8 cellular contexts compared by ENCODE assay signal in the genomic region with DNA sequence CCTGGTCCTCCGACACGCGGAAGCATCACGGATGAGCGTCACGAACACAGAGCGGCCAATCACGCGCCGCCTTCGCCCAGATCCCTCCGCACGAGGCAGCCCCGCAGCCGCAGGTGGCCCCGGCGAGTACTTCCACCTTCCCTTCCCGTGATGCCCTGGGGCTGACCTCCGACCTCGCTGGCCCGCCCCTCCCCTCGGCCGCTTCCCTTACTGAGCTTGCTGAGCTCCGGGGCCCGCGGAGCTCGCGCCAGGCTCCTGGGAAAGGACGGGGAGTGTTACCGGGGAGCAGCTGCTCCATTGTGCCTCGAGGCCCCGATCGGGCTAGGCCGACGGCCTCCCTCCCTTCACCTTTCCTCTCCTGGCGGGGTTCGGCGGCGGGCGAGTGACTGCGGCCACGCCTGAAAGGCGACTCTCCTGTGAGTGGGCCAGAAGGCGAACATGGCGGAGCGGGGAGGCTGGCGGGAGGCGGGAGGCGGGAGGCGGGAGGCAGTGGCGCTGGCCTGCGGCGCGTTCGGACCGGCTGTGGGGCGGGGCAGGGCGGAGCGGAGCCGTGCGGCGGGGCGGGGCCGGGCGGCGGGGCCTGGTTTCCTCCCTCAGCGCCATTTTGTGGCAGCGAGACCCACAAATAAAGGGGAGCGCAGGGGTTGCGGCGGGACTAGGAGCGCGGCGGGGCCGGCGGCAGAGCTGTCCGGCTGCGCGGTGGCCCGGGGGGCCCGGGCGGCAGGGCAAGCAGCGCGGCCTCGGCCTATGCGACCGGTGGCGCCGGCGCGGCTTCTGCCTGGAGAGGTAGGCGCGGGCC. TPM values are rescaled to one million over a fixed set of nuclear protein-coding genes. Genes with fewer than 3 reads are reported as not detected.
A peak's percentile ranks its signal among the peaks of the same experiment; 100 is the strongest.
DNase-seq lines count a peak whose midpoint lies in the region; ATAC-seq and TF ChIP-seq lines count a peak whose summit lies in the region.

Gene WTAP (plus strand): TSS at position 589 of the 799 bp plus-strand sequence. CDS start 8,760 bp downstream, outside the sequence.

- H3K4me3 ChIP-seq in BLaER1 treated with 17β-estradiol and CSF1 and Interleukin-3, amounts not matched to agents 10 nM and 100 nM = peak within 1 kb of the TSS; percentile 90 to 99 (median 94)
- H3K4me3 ChIP-seq in coronary artery = peak within 1 kb of the TSS; percentile 95

- H3K9me3 Mint-ChIP-seq in activated CD4-positive, alpha-beta T cell treated with anti-CD3 and anti-CD28 coated beads, Interleukin-2, amount 10 ng/mL, durations not matched to agents 24 days and 14 days = peaks cover 5% of the 10 kb centered on the region

- peaks cover 39 to 53% (median 45%) of the 10 kb centered on the region in 11 experiments for H4K20me1 ChIP-seq in BLaER1 treated with 17β-estradiol and CSF1 and Interleukin-3, amounts not matched to agents 10 nM and 100 nM

- H3K4me2 ChIP-seq in BLaER1 treated with 17β-estradiol and CSF1 and Interleukin-3, amounts not matched to agents 10 nM and 100 nM = peak within 1 kb of the TSS; percentile 86 to 97 (median 93)

- H3K9ac ChIP-seq in BLaER1 treated with 17β-estradiol and CSF1 and Interleukin-3, amounts not matched to agents 10 nM and 100 nM = peak within 1 kb of the TSS; percentile 98 to 100 (median 100)

- H3K4me1 Mint-ChIP-seq in activated CD4-positive, alpha-beta T cell treated with anti-CD3 and anti-CD28 coated beads, Interleukin-2, amount 10 ng/mL, durations not matched to agents 24 days and 14 days = peaks cover 34% of the 10 kb centered on the region

- H3K36me3 ChIP-seq in BLaER1 treated with 17β-estradiol and CSF1 and Interleukin-3, amounts not matched to agents 10 nM and 100 nM = peaks cover 23 to 55% (median 48%) of the 10 kb centered on the region in 11 experiments; a peak in 21 of 22 replicates

- peak within 1 kb of the TSS; percentile 96 for H3K4me3 Mint-ChIP-seq in activated CD4-positive, alpha-beta T cell treated with anti-CD3 and anti-CD28 coated beads, Interleukin-2, amount 10 ng/mL, durations not matched to agents 24 days and 14 days

- H3K9me3 ChIP-seq in BLaER1 treated with 17β-estradiol and CSF1 and Interleukin-3, amounts not matched to agents 10 nM and 100 nM (replicated peaks in 1 of 11) = peaks cover 5 to 14% (median 11%) of the 10 kb centered on the region in 11 experiments; a peak in 17 of 22 replicates

- H3K27ac Mint-ChIP-seq in activated CD4-positive, alpha-beta T cell treated with anti-CD3 and anti-CD28 coated beads, Interleukin-2, amount 10 ng/mL, durations not matched to agents 24 days and 14 days = peak within 1 kb of the TSS; percentile 98

- no peak for TF ChIP-seq CTCF in coronary artery (IDR thresholded peaks at IDR 0.05)

- peak within 1 kb of the TSS; percentile 98 to 100 (median 99) for H3K27ac ChIP-seq in BLaER1 treated with 17β-estradiol and CSF1 and Interleukin-3, amounts not matched to agents 10 nM and 100 nM
- peak within 1 kb of the TSS; percentile 98 to 99 for H3K27ac ChIP-seq in coronary artery

- ATAC-seq in GM19328 (IDR thresholded peaks at IDR 0.05; ENCODE audit: unreplicated experiment) = peak; percentile 64
- peak; percentile 53 for ATAC-seq in HG03469 (IDR thresholded peaks at IDR 0.05; ENCODE audit: unreplicated experiment)

- peaks cover 23 to 55% (median 40%) of the 10 kb centered on the region in 10 experiments for H3K4me1 ChIP-seq in BLaER1 treated with 17β-estradiol and CSF1 and Interleukin-3, amounts not matched to agents 10 nM and 100 nM

- intact Hi-C loops in activated CD4-positive, alpha-beta T cell treated with anti-CD3 and anti-CD28 coated beads, Interleukin-2, amount 10 ng/mL, durations not matched to agents 24 days and 14 days (cut with micrococcal nuclease) = loop anchor here (1.0 to 5.0 kb wide), 6 partner anchors 34 to 685 kb away; partner anchors contain the start of genes ACAT2, SOD2, TAGAP and TCP1

- H3K36me3 Mint-ChIP-seq in activated CD4-positive, alpha-beta T cell treated with anti-CD3 and anti-CD28 coated beads, Interleukin-2, amount 10 ng/mL, durations not matched to agents 24 days and 14 days (ENCODE audit: low read depth) = peaks cover 55% of the 10 kb centered on the region

- DNase-seq in NCI-H526 (lab: John Stamatoyannopoulos, UW) (peak; percentile 92 to 97), coronary artery (ENCODE audit: low spot score) (peak; percentile 96), left kidney (ENCODE audit: low read depth, low spot score) (peak; percentile 99)
- DNase-seq in activated CD4-positive, alpha-beta T cell treated with anti-CD3 and anti-CD28 coated beads, Interleukin-2, amount 10 ng/mL, durations not matched to agents 24 days and 14 days = peak; percentile 98
- DNase-seq in stimulated activated CD4-positive, alpha-beta T cell treated with anti-CD3 and anti-CD28 coated beads, Interleukin-1b, Interleukin-23, amount 100 ng/mL, for 48 hours = peak; percentile 97

- no peaks in the 10 kb centered on the region for H3K27me3 Mint-ChIP-seq in activated CD4-positive, alpha-beta T cell treated with anti-CD3 and anti-CD28 coated beads, Interleukin-2, amount 10 ng/mL, durations not matched to agents 24 days and 14 days

- H3K27me3 ChIP-seq in BLaER1 treated with 17β-estradiol and CSF1 and Interleukin-3, amounts not matched to agents 10 nM and 100 nM = no peaks in the 10 kb centered on the region

RNA-seq across cellular contexts. Expression of gene WTAP, which starts in this region (rescaled TPM):
- 107 and 109 TPM in 2 replicates for total RNA-seq in activated CD4-positive, alpha-beta T cell treated with anti-CD3 and anti-CD28 coated beads, Interleukin-2, amount 10 ng/mL, durations not matched to agents 24 days and 14 days

Comparison
In these comparisons a context has a peak if more than half of its experiments do, and no peak if none do; other contexts are left out.
1. Peak in every context shown above with its lines: DNase-seq, ATAC-seq, H3K4me3 ChIP-seq and H3K27ac ChIP-seq.